15 cellular contexts compared by ENCODE assay signal in genomic region chr4:109207060-109207459, GRCh38.
A peak's percentile ranks its signal among the peaks of the same experiment; 100 is the strongest.
DNase-seq lines count a peak whose midpoint lies in the region; ATAC-seq and TF ChIP-seq lines count a peak whose summit lies in the region.
"Had no signal": no experiment of that assay in that cellular context is flagged by ENCODE, and none has a peak within 500 bp of the region (broad histone marks: within the 10 kb centered on the region; RNA-seq: fewer than 3 reads in every experiment).

No MANE protein-coding gene starts in this region.

- DNase-seq in NCI-H446 (lab: John Stamatoyannopoulos, UW) (peak; percentile 59 to 79), choroid plexus epithelial cell (ENCODE audit: low read depth) (peak; percentile 83), psoas muscle (no peak), NCI-H2029 (lab: John Stamatoyannopoulos, UW) (no peak)
- DNase-seq in stimulated activated CD4-positive, alpha-beta T cell treated with anti-CD3 and anti-CD28 coated beads, Interleukin-4, amount 100 ng/mL, for 4 hours = no peak
- no peak for DNase-seq in activated naive CD4-positive, alpha-beta T cell treated with anti-CD3 and anti-CD28 coated beads, Interleukin-2, amount 50 U/mL, for 72 hours (ENCODE audit: low spot score in 2 of 2)
- DNase-seq: activated CD4-positive, alpha-beta memory T cell treated with anti-CD3 and anti-CD28 coated beads, Interleukin-2, amount 10 ng/mL, durations not matched to agents 7 days and 5 days; activated naive CD8-positive, alpha-beta T cell treated with anti-CD3 and anti-CD28 coated beads, Interleukin-2, amount 10 ng/mL, durations not matched to agents 7 days and 5 days; kidney; NCI-H146; stimulated activated CD4-positive, alpha-beta T cell treated with anti-CD3 and anti-CD28 coated beads, Interleukin-4, amount 100 ng/mL, for 1 hour had no signal

- CTCF ChIA-PET in HEK293 (lab: Yijun Ruan, JAX) = interaction anchor here (1.0 kb wide), 1 partner anchor 10 kb away, joined by 5 read pairs; no protein-coding TSS in a partner anchor

- no peaks in the 10 kb centered on the region for H3K36me3 Mint-ChIP-seq in activated naive CD4-positive, alpha-beta T cell treated with anti-CD3 and anti-CD28 coated beads, Interleukin-2, amount 50 U/mL, for 72 hours
- H3K36me3 Mint-ChIP-seq: activated naive CD8-positive, alpha-beta T cell treated with anti-CD3 and anti-CD28 coated beads, Interleukin-2, amount 10 ng/mL, durations not matched to agents 7 days and 5 days had no signal

- H3K36me3 ChIP-seq in HEK293 (ENCODE audit: control insufficient read depth in 2 of 2, insufficient read depth in 1 of 2, low read length in 2 of 2) = no peaks in the 10 kb centered on the region
- no peaks in the 10 kb centered on the region for H3K36me3 ChIP-seq in psoas muscle (ENCODE audit: insufficient read depth in 1 of 2, low read depth in 1 of 2)
- H3K36me3 ChIP-seq: neutrophil had no signal

- WGBS in psoas muscle, 3 donors = 25 to 40% (median 40%) methylated on average over 1 of the region's 1 CpG

- H3K27me3 ChIP-seq in psoas muscle (ENCODE audit: insufficient read depth in 3 of 3, low read length in 2 of 3) = no peaks in the 10 kb centered on the region
- H3K27me3 ChIP-seq: neutrophil had no signal

- intact Hi-C loops in psoas muscle (cut with DNase I) = loop anchor here in 1 of 2 donors (10.0 kb wide), 1 partner anchor 88 kb away; no protein-coding TSS in a partner anchor

- POLR2A ChIA-PET in HEK293 (lab: Yijun Ruan, JAX) = interaction anchor here (1.1 kb wide), 1 partner anchor 96 kb away, joined by 3 read pairs; no protein-coding TSS in a partner anchor

- H3K9me3 ChIP-seq in HEK293 (ENCODE audit: control insufficient read depth, insufficient read depth, low read depth, low read length) (no peaks in the 10 kb centered on the region), psoas muscle (no peaks in the 10 kb centered on the region)
- H3K9me3 ChIP-seq: neutrophil had no signal

- 0 out of 2 replicates have a peak overlapping the region, but pooled peaks have one; percentile 55 for H3K27ac ChIP-seq in HEK293 (ENCODE audit: extremely low read depth, low read depth, low read length)
- H3K27ac ChIP-seq in psoas muscle = peak overlapping the region; percentile 11
- H3K27ac ChIP-seq: neutrophil had no signal

- H3K27ac Mint-ChIP-seq in activated naive CD4-positive, alpha-beta T cell treated with anti-CD3 and anti-CD28 coated beads, Interleukin-2, amount 50 U/mL, for 72 hours = no peak overlapping the region
- H3K27ac Mint-ChIP-seq: activated CD4-positive, alpha-beta memory T cell treated with anti-CD3 and anti-CD28 coated beads, Interleukin-2, amount 10 ng/mL, durations not matched to agents 7 days and 5 days; activated naive CD8-positive, alpha-beta T cell treated with anti-CD3 and anti-CD28 coated beads, Interleukin-2, amount 10 ng/mL, durations not matched to agents 7 days and 5 days; endodermal cell had no signal

- TF ChIP-seq CTCF in HEK293 (tag by site-specific recombination; IDR thresholded peaks at IDR 0.05) (no peak), choroid plexus epithelial cell (conservative IDR thresholded peaks at IDR 0.05; ENCODE audit: low read depth, low read length) (no peak), psoas muscle (IDR thresholded peaks at IDR 0.05) (no peak)

- H3K4me3 ChIP-seq in HEK293 (ENCODE audit: low read depth, low read length) = no peak overlapping the region
- no peak overlapping the region for H3K4me3 ChIP-seq in choroid plexus epithelial cell (ENCODE audit: low read depth, low read length)
- H3K4me3 ChIP-seq in psoas muscle = no peak overlapping the region

- no peaks in the 10 kb centered on the region for H3K9me3 Mint-ChIP-seq in activated naive CD4-positive, alpha-beta T cell treated with anti-CD3 and anti-CD28 coated beads, Interleukin-2, amount 50 U/mL, for 72 hours
- H3K9me3 Mint-ChIP-seq: activated CD4-positive, alpha-beta memory T cell treated with anti-CD3 and anti-CD28 coated beads, Interleukin-2, amount 10 ng/mL, durations not matched to agents 7 days and 5 days; activated naive CD8-positive, alpha-beta T cell treated with anti-CD3 and anti-CD28 coated beads, Interleukin-2, amount 10 ng/mL, durations not matched to agents 7 days and 5 days; endodermal cell had no signal

- H3K4me1 ChIP-seq in HEK293 (ENCODE audit: control insufficient read depth, insufficient read depth, low read length) = peaks cover 13% of the 10 kb centered on the region
- peaks cover 22% of the 10 kb centered on the region for H3K4me1 ChIP-seq in psoas muscle

- peak; percentile 84 to 92 (median 86) for ATAC-seq in psoas muscle
- no peak for ATAC-seq in HG02610 (IDR thresholded peaks at IDR 0.05; ENCODE audit: unreplicated experiment)
- ATAC-seq in activated naive CD4-positive, alpha-beta T cell treated with anti-CD3 and anti-CD28 coated beads, Interleukin-2, amount 50 U/mL, for 72 hours = no peak

TF ChIP-seq in HEK293, 187 proteins besides CTCF, POLR2A, EP300 and RAD21 (continues in another document):
- TF ChIP-seq FEZF1 (tag by site-specific recombination; IDR thresholded peaks at IDR 0.05) = peak; percentile 88
- peak; percentile 58; the same call in 1 of the 2 replicates for TF ChIP-seq ZNF600 (tag by site-specific recombination; IDR thresholded peaks at IDR 0.05)
- peak; percentile 38; the same call in 1 of the 2 replicates for TF ChIP-seq BCL11B (tag by site-specific recombination; IDR thresholded peaks at IDR 0.05; ENCODE audit: low read depth)
- TF ChIP-seq PRDM6 (tag by site-specific recombination; IDR thresholded peaks at IDR 0.05) = peak; percentile 83
- TF ChIP-seq ZNF518A (tag by site-specific recombination; conservative IDR thresholded peaks at IDR 0.05; ENCODE audit: low read depth) = 0 out of 2 replicates have a peak, but pooled peaks have one; percentile 19
- TF ChIP-seq YY2 (tag by site-specific recombination; IDR thresholded peaks at IDR 0.05) = no peak
- TF ChIP-seq ZNF777 (tag by site-specific recombination; IDR thresholded peaks at IDR 0.05; ENCODE audit: borderline replicate concordance) = no peak
- TF ChIP-seq ZNF335 (tag by site-specific recombination; conservative IDR thresholded peaks at IDR 0.05) = peak; percentile 6; the same call in 1 of the 2 replicates
- no peak for TF ChIP-seq ZNF169 (tag by site-specific recombination; IDR thresholded peaks at IDR 0.05)
- TF ChIP-seq REPIN1 (tag by site-specific recombination; IDR thresholded peaks at IDR 0.05; ENCODE audit: low read depth) = no peak
- 0 out of 2 replicates have a peak, but pooled peaks have one; percentile 12 for TF ChIP-seq ZNF423 (tag by site-specific recombination; IDR thresholded peaks at IDR 0.05)
- peak; percentile 74 for TF ChIP-seq ZEB2 (tag by site-specific recombination; IDR thresholded peaks at IDR 0.05)

Comparison
In these comparisons a context has a peak if more than half of its experiments do, and no peak if none do; other contexts are left out.
1. DNase-seq: peak in NCI-H446 (2 of 2) and choroid plexus epithelial cell (single experiment); none in psoas muscle (0 of 2), stimulated activated CD4-positive, alpha-beta T cell treated with anti-CD3 and anti-CD28 coated beads, Interleukin-4, amount 100 ng/mL, for 4 hours (0 of 2), NCI-H2029 (single experiment) and activated naive CD4-positive, alpha-beta T cell treated with anti-CD3 and anti-CD28 coated beads, Interleukin-2, amount 50 U/mL, for 72 hours (0 of 2).
2. ATAC-seq: peak in psoas muscle (4 of 4); none in HG02610 (single experiment) and activated naive CD4-positive, alpha-beta T cell treated with anti-CD3 and anti-CD28 coated beads, Interleukin-2, amount 50 U/mL, for 72 hours (0 of 2).